In the genomic region with DNA sequence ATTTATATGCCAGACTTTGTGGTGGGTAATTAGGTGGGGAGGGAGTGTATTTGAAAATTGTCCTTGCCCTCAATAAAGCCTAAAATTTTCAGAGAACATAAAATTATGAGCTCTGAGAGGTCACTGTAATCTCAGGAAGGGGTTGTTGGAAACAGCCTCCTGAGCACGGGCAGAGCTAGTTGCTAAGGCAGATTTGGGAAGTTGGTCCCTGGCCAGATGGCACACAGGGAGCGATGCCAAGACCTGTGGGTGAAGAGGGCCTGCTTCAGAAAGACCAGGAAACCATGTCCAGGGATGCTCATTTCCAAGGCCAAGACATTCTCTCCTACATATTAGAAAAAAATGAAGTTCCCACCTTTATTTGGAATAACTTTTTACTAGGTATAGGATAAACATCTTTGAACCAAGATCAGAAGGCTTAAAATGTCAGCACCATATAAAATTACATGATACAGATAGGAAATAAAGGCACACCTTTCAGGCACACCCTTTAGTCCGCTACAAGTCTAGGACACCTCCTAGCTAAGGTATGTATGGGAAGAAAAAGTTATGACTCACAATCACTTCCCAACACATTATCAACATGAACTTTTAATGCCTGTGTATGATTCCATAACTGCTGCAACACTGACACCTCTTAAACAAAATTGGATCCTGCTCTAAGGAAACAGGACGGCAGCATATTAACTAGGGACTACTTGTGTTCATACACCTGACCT, we compare ENCODE assay signal across 9 cellular contexts. TPM values are rescaled to one million over a fixed set of nuclear protein-coding genes. Genes with fewer than 3 reads are reported as not detected.
A peak's percentile ranks its signal among the peaks of the same experiment; 100 is the strongest.
DNase-seq lines count a peak whose midpoint lies in the region; ATAC-seq and TF ChIP-seq lines count a peak whose summit lies in the region.
"Had no signal": no experiment of that assay in that cellular context is flagged by ENCODE, and none has a peak within 500 bp of the region (broad histone marks: within the 10 kb centered on the region; RNA-seq: fewer than 3 reads in every experiment).

No MANE protein-coding gene starts in this region.

- TF ChIP-seq POLR2A in suprapubic skin (IDR thresholded peaks at IDR 0.05), result no peak

- H3K9ac ChIP-seq in iPS-20b (ENCODE audit: low read depth, low read length), result no peak overlapping the region

- H3K36me3 ChIP-seq in iPS-20b (ENCODE audit: insufficient read depth, low read depth, low read length) (no peaks in the 10 kb centered on the region), suprapubic skin (no peaks in the 10 kb centered on the region)

- no peak overlapping the region for H3K27ac ChIP-seq in iPS-20b (ENCODE audit: low read length)
- peak overlapping the region; percentile 98 for H3K27ac ChIP-seq in suprapubic skin

- in situ Hi-C loops in SK-MEL-5 (cut with HindIII; ENCODE audit: low pct_unique_long_range_greater_than_20kb, low sequenced_read_pairs), result no loop called here

- no peak for ATAC-seq in HG02973 (IDR thresholded peaks at IDR 0.05; ENCODE audit: unreplicated experiment)

- H3K4me1 ChIP-seq in iPS-20b (ENCODE audit: insufficient read depth, low read length) (no peaks in the 10 kb centered on the region), suprapubic skin (peaks cover 37% of the 10 kb centered on the region)

- 30% methylated on average over 4 of the region's 4 CpGs for WGBS in suprapubic skin

- H3K4me3 ChIP-seq in iPS-20b (ENCODE audit: low read length) (peak overlapping the region; percentile 93; the same call in 1 of the 2 replicates), suprapubic skin (no peak overlapping the region)

- DNase-seq in DMS53 (lab: John Stamatoyannopoulos, UW) (peak; percentile 23), DMS53 treated with DMSO at 0.1 percent for 48 hours (lab: John Stamatoyannopoulos, UW; ENCODE audit: unreplicated experiment) (no peak), SK-MEL-5 (ENCODE audit: low read depth, low spot score) (peak; percentile 26), suprapubic skin (ENCODE audit: low spot score in 2 of 2) (peak in 1 of 2 donors; percentile 73), occipital lobe (lab: John Stamatoyannopoulos, UW) (no peak)
- DNase-seq in stimulated activated CD8-positive, alpha-beta memory T cell treated with anti-CD3 and anti-CD28 coated beads, Interleukin-4, amount 100 ng/mL, for 48 hours, result no peak
- DNase-seq: 8988T had no signal

- TF ChIP-seq CTCF in suprapubic skin (IDR thresholded peaks at IDR 0.05), result no peak

- no peak for TF ChIP-seq EP300 in suprapubic skin (IDR thresholded peaks at IDR 0.05)

- H3K9me3 ChIP-seq in iPS-20b (ENCODE audit: insufficient read depth, low read depth, low read length) (no peaks in the 10 kb centered on the region), suprapubic skin (no peaks in the 10 kb centered on the region)

- H3K27me3 ChIP-seq in iPS-20b (ENCODE audit: insufficient read depth, low read length), result peaks cover 35% of the 10 kb centered on the region
- H3K27me3 ChIP-seq in suprapubic skin, result no peaks in the 10 kb centered on the region

RNA-seq across cellular contexts. Expression of a gene that starts 2.2 kb away (rescaled TPM):
- total RNA-seq in SK-MEL-5 (2014; rRNA removed; shearing (Covaris generic)), result 9.7 and 10.8 TPM in 2 replicates
- polyA plus RNA-seq in SK-MEL-5 (2015; cell fraction: cytosol; rRNA removed), result 9.1 TPM in 2 replicates
- 3.6 and 4.6 TPM in 2 replicates for polyA plus RNA-seq in SK-MEL-5 (2015; cell fraction: nucleus; rRNA removed)
- 10 to 100 TPM; 28.7 to 51.7 (median 39.0) TPM for total RNA-seq in suprapubic skin
- total RNA-seq in occipital lobe, result 159 TPM

Comparison
In these comparisons a context has a peak if more than half of its experiments do, and no peak if none do; other contexts are left out.
1. DNase-seq: peak in DMS53 (single experiment) and SK-MEL-5 (single experiment); none in DMS53 treated with DMSO at 0.1 percent for 48 hours (single experiment), stimulated activated CD8-positive, alpha-beta memory T cell treated with anti-CD3 and anti-CD28 coated beads, Interleukin-4, amount 100 ng/mL, for 48 hours (single experiment) and occipital lobe (single experiment).